Comparison of ENCODE assay signal across 21 cellular contexts in genomic region chr3:31291818-31292217, GRCh38.
"Had no signal": no experiment of that assay in that cellular context is flagged by ENCODE, and none has a peak within 500 bp of the region (broad histone marks: within the 10 kb centered on the region; RNA-seq: fewer than 3 reads in every experiment).

No MANE protein-coding gene starts in this region.

- H3K27me3 ChIP-seq: heart left ventricle, neural progenitor cell, ovary, right atrium auricular region, suprapubic skin, thyroid gland had no signal

- H3K4me3 Mint-ChIP-seq: dendritic cell treated with granulocyte-macrophage colony-stimulating factor and Interleukin-4, amounts not matched to agents 40 ng/mL and 50 ng/mL, for 4 days; effector memory CD8-positive, alpha-beta T cell; natural killer cell; neural progenitor cell; stimulated activated effector memory CD8-positive, alpha-beta T cell treated with anti-CD3 and anti-CD28 coated beads, Interleukin-12 subunit alpha, Interleukin-12 subunit beta, amount 100 ng/mL, for 72 hours had no signal

- H3K9me3 Mint-ChIP-seq: dendritic cell treated with granulocyte-macrophage colony-stimulating factor and Interleukin-4, amounts not matched to agents 40 ng/mL and 50 ng/mL, for 4 days; effector memory CD8-positive, alpha-beta T cell; natural killer cell; stimulated activated effector memory CD8-positive, alpha-beta T cell treated with anti-CD3 and anti-CD28 coated beads, Interleukin-12 subunit alpha, Interleukin-12 subunit beta, amount 100 ng/mL, for 72 hours had no signal

- FAIRE-seq: colon, islet of Langerhans, small intestine had no signal

- H3K36me3 ChIP-seq: heart left ventricle, neural progenitor cell, ovary, right atrium auricular region, suprapubic skin, thyroid gland had no signal

- H3K27ac ChIP-seq: heart left ventricle, neural progenitor cell, right atrium auricular region, suprapubic skin, thyroid gland had no signal

- ATAC-seq: effector memory CD8-positive, alpha-beta T cell; heart left ventricle; left lobe of liver; natural killer cell; stimulated activated effector memory CD8-positive, alpha-beta T cell treated with anti-CD3 and anti-CD28 coated beads, Interleukin-12 subunit alpha, Interleukin-12 subunit beta, amount 100 ng/mL, for 72 hours; stimulated activated naive CD8-positive, alpha-beta T cell treated with anti-CD3 and anti-CD28 coated beads, Interleukin-15, Interleukin-2, amounts not matched to agents 100 U/mL and 50 U/mL, for 24 hours had no signal

- H3K27me3 Mint-ChIP-seq: dendritic cell treated with granulocyte-macrophage colony-stimulating factor and Interleukin-4, amounts not matched to agents 40 ng/mL and 50 ng/mL, for 4 days had no signal

- DNase-seq: effector memory CD8-positive, alpha-beta T cell; erythroblast; foreskin melanocyte; heart left ventricle; hippocampal formation; natural killer cell; nucleus accumbens; ovary; small intestine; stimulated activated CD4-positive, alpha-beta T cell treated with anti-CD3 and anti-CD28 coated beads, Interleukin-2, amount 100 ng/mL, for 48 hours; stimulated activated CD8-positive, alpha-beta memory T cell treated with anti-CD3 and anti-CD28 coated beads, Interleukin-4, amount 100 ng/mL, for 48 hours; stimulated activated naive CD8-positive, alpha-beta T cell treated with anti-CD3 and anti-CD28 coated beads, Interleukin-15, Interleukin-2, amounts not matched to agents 100 U/mL and 50 U/mL, for 24 hours; thyroid gland had no signal

- H3K27ac Mint-ChIP-seq: dendritic cell treated with granulocyte-macrophage colony-stimulating factor and Interleukin-4, amounts not matched to agents 40 ng/mL and 50 ng/mL, for 4 days; effector memory CD8-positive, alpha-beta T cell; natural killer cell; neural progenitor cell; stimulated activated effector memory CD8-positive, alpha-beta T cell treated with anti-CD3 and anti-CD28 coated beads, Interleukin-12 subunit alpha, Interleukin-12 subunit beta, amount 100 ng/mL, for 72 hours had no signal

- H3K4me1 ChIP-seq: right atrium auricular region, thyroid gland had no signal

- H3K4me3 ChIP-seq: heart left ventricle, neural progenitor cell, ovary, right atrium auricular region, suprapubic skin, thyroid gland had no signal

- H3K36me3 Mint-ChIP-seq: natural killer cell; neural progenitor cell; stimulated activated effector memory CD8-positive, alpha-beta T cell treated with anti-CD3 and anti-CD28 coated beads, Interleukin-12 subunit alpha, Interleukin-12 subunit beta, amount 100 ng/mL, for 72 hours had no signal

- H3K9me3 ChIP-seq: heart left ventricle, ovary, right atrium auricular region, suprapubic skin, thyroid gland had no signal
